Comparison of ENCODE assay signal across 20 cellular contexts in genomic region chr4:82733636-82734035, GRCh38.
DNase-seq lines count a peak whose midpoint lies in the region; ATAC-seq and TF ChIP-seq lines count a peak whose summit lies in the region.
"Had no signal": no experiment of that assay in that cellular context is flagged by ENCODE, and none has a peak within 500 bp of the region (broad histone marks: within the 10 kb centered on the region; RNA-seq: fewer than 3 reads in every experiment).

No MANE protein-coding gene starts in this region.

- no peaks in the 10 kb centered on the region for H3K9me3 Mint-ChIP-seq in activated CD4-positive, alpha-beta T cell treated with anti-CD3 and anti-CD28 coated beads, Interleukin-2, amount 10 ng/mL, durations not matched to agents 7 days and 5 days
- H3K9me3 Mint-ChIP-seq in progenitor cell of endocrine pancreas (ENCODE audit: low read depth) = peaks cover 8% of the 10 kb centered on the region
- H3K9me3 Mint-ChIP-seq: activated B cell treated with CpG ODN at 0.5 μM for 24 hours; CD8-positive, alpha-beta T cell had no signal

- TF ChIP-seq CTCF in epithelial cell of esophagus (IDR thresholded peaks at IDR 0.05; ENCODE audit: insufficient read depth, low read depth, low read length, missing control alignments) = no peak
- no peak for TF ChIP-seq CTCF in progenitor cell of endocrine pancreas (IDR thresholded peaks at IDR 0.05; ENCODE audit: unreplicated experiment)

- H3K27me3 Mint-ChIP-seq in activated CD4-positive, alpha-beta T cell treated with anti-CD3 and anti-CD28 coated beads, Interleukin-2, amount 10 ng/mL, durations not matched to agents 7 days and 5 days = peaks cover 11% of the 10 kb centered on the region
- peaks cover 4% of the 10 kb centered on the region for H3K27me3 Mint-ChIP-seq in progenitor cell of endocrine pancreas

- H3K4me3 ChIP-seq in epithelial cell of esophagus (ENCODE audit: low read length) = no peak overlapping the region
- H3K4me3 ChIP-seq: cardiac muscle cell, MG63, neural progenitor cell, testis had no signal

- CTCF ChIA-PET in activated CD4-positive, alpha-beta T cell treated with anti-CD3 and anti-CD28 coated beads, Interleukin-2, amount 10 ng/mL, durations not matched to agents 7 days and 5 days (lab: Charles Lee) = interaction anchor here (1.3 kb wide), 1 partner anchor 12 kb away, joined by 3 read pairs; no protein-coding TSS in a partner anchor

- no peak overlapping the region for H3K4me3 Mint-ChIP-seq in activated CD4-positive, alpha-beta T cell treated with anti-CD3 and anti-CD28 coated beads, Interleukin-2, amount 10 ng/mL, durations not matched to agents 7 days and 5 days
- no peak overlapping the region for H3K4me3 Mint-ChIP-seq in progenitor cell of endocrine pancreas (ENCODE audit: low read depth)
- H3K4me3 Mint-ChIP-seq: activated B cell treated with CpG ODN at 0.5 μM for 24 hours; CD8-positive, alpha-beta T cell; endodermal cell; neural progenitor cell had no signal

- peak; percentile 28 for DNase-seq in activated CD4-positive, alpha-beta T cell treated with anti-CD3 and anti-CD28 coated beads for 48 hours
- DNase-seq in activated CD4-positive, alpha-beta T cell treated with anti-CD3 and anti-CD28 coated beads, Interleukin-2, amount 10 ng/mL, durations not matched to agents 7 days and 5 days = no peak
- peak; percentile 24 for DNase-seq in RKO (ENCODE audit: low spot score)
- peak; percentile 97 for DNase-seq in epithelial cell of esophagus (ENCODE audit: low read depth)
- no peak for DNase-seq in progenitor cell of endocrine pancreas (ENCODE audit: low spot score, unreplicated experiment)
- no peak for DNase-seq in NCI-H748 (lab: John Stamatoyannopoulos, UW; ENCODE audit: unreplicated experiment)
- DNase-seq in retina = no peak
- DNase-seq: 8988T; activated B cell treated with CpG ODN at 0.5 μM for 24 hours; activated T-cell treated with anti-CD3 and anti-CD28 coated beads, Interleukin-2, amount 50 U/mL, for 1 hour; CD8-positive, alpha-beta T cell; endodermal cell; GDM1; MG63; NCI-H226; SW 1271; testis had no signal

- ATAC-seq in GM21825 (IDR thresholded peaks at IDR 0.05; ENCODE audit: unreplicated experiment) = no peak
- ATAC-seq: CD8-positive, alpha-beta T cell had no signal

- H3K4me1 Mint-ChIP-seq in activated CD4-positive, alpha-beta T cell treated with anti-CD3 and anti-CD28 coated beads, Interleukin-2, amount 10 ng/mL, durations not matched to agents 7 days and 5 days = no peaks in the 10 kb centered on the region
- H3K4me1 Mint-ChIP-seq in progenitor cell of endocrine pancreas (ENCODE audit: low read depth) = peaks cover 15% of the 10 kb centered on the region
- H3K4me1 Mint-ChIP-seq: activated B cell treated with CpG ODN at 0.5 μM for 24 hours had no signal

- no peaks in the 10 kb centered on the region for H3K36me3 Mint-ChIP-seq in activated CD4-positive, alpha-beta T cell treated with anti-CD3 and anti-CD28 coated beads, Interleukin-2, amount 10 ng/mL, durations not matched to agents 7 days and 5 days (ENCODE audit: low read depth)
- H3K36me3 Mint-ChIP-seq in progenitor cell of endocrine pancreas (ENCODE audit: insufficient read depth) = no peaks in the 10 kb centered on the region
- H3K36me3 Mint-ChIP-seq: CD8-positive, alpha-beta T cell had no signal

- no peak overlapping the region for H3K27ac Mint-ChIP-seq in activated CD4-positive, alpha-beta T cell treated with anti-CD3 and anti-CD28 coated beads, Interleukin-2, amount 10 ng/mL, durations not matched to agents 7 days and 5 days
- peak overlapping the region; percentile 19 for H3K27ac Mint-ChIP-seq in progenitor cell of endocrine pancreas
- H3K27ac Mint-ChIP-seq: activated B cell treated with CpG ODN at 0.5 μM for 24 hours; CD8-positive, alpha-beta T cell; endodermal cell; neural progenitor cell had no signal

- POLR2A ChIA-PET in activated CD4-positive, alpha-beta T cell treated with anti-CD3 and anti-CD28 coated beads, Interleukin-2, amount 10 ng/mL, durations not matched to agents 7 days and 5 days (lab: Charles Lee) = no interaction called here

Comparison
In these comparisons a context has a peak if more than half of its experiments do, and no peak if none do; other contexts are left out.
1. DNase-seq: peak in activated CD4-positive, alpha-beta T cell treated with anti-CD3 and anti-CD28 coated beads for 48 hours (single experiment), RKO (single experiment) and epithelial cell of esophagus (single experiment); none in activated CD4-positive, alpha-beta T cell treated with anti-CD3 and anti-CD28 coated beads, Interleukin-2, amount 10 ng/mL, durations not matched to agents 7 days and 5 days (single experiment), progenitor cell of endocrine pancreas (single experiment), NCI-H748 (single experiment) and retina (single experiment).